Comparison of ENCODE assay signal across 8 cellular contexts in genomic region chr16:88260146-88260545, GRCh38.
DNase-seq lines count a peak whose midpoint lies in the region; ATAC-seq and TF ChIP-seq lines count a peak whose summit lies in the region.
"Not testable (repeated sequence)": the region's sequence is repeated elsewhere in the genome, so short reads cannot be mapped to it uniquely, and the experiment has no call there.

No MANE protein-coding gene starts in this region.

- H2AK5ac ChIP-seq in IMR-90 (ENCODE audit: low read depth, low read length) (peak overlapping the region; percentile 43; the same call in 1 of the 2 replicates), trophoblast cell (ENCODE audit: low read length) (peak overlapping the region; percentile 6)

- H3K27ac Mint-ChIP-seq in chondrocyte (ENCODE audit: unreplicated experiment) = not testable (repeated sequence)
- H3K27ac Mint-ChIP-seq in mesothelial cell of epicardium (peak overlapping the region; percentile 72), neural progenitor cell (peak overlapping the region; percentile 26)

- not testable (repeated sequence) for H3K9ac ChIP-seq in IMR-90 (ENCODE audit: low read depth, low read length); SK-N-SH; neural progenitor cell; trophoblast cell (ENCODE audit: low read length)

- POLR2A ChIA-PET in IMR-90 (lab: Charles Lee; ENCODE audit: unreplicated experiment); SK-N-SH (lab: Yijun Ruan, JAX): not testable (repeated sequence)

- not testable (repeated sequence) for H3K27ac ChIP-seq in IMR-90 (ENCODE audit: insufficient read depth, low read length); SK-N-SH (ENCODE audit: low read depth in 2 of 2, low read length in 1 of 2); neural progenitor cell; trophoblast cell (ENCODE audit: low read depth, low read length); suprapubic skin; upper lobe of right lung

- H3K27me3 ChIP-seq in IMR-90 (ENCODE audit: control insufficient read depth, insufficient read depth, low read length); SK-N-SH (ENCODE audit: insufficient read depth); neural progenitor cell; trophoblast cell (ENCODE audit: insufficient read depth, low read length); suprapubic skin; upper lobe of right lung: not testable (repeated sequence)

- in situ Hi-C loops in IMR-90 (cut with MboI; ENCODE audit: low sequenced_read_pairs) = not testable (repeated sequence)

- BruUV-seq in IMR-90 (replicated peaks; lab: Mats Ljungman, UMichigan) = not testable (repeated sequence)

- H2BK120ac ChIP-seq in IMR-90 (ENCODE audit: low read depth, low read length) = peak overlapping the region; percentile 46; the same call in 1 of the 2 replicates
- H2BK120ac ChIP-seq in trophoblast cell (ENCODE audit: insufficient read depth, low read length, poor library complexity) = not testable (repeated sequence)

- H2BK20ac ChIP-seq in IMR-90 (ENCODE audit: low read depth, low read length) = not testable (repeated sequence)

- not testable (repeated sequence) for H4K12ac ChIP-seq in trophoblast cell (ENCODE audit: low read depth, low read length)

- not testable (repeated sequence) for H3K27me3 Mint-ChIP-seq in chondrocyte (ENCODE audit: low read depth); mesothelial cell of epicardium (ENCODE audit: low read depth); neural progenitor cell (ENCODE audit: insufficient read depth, low read depth)

- H4K8ac ChIP-seq in IMR-90 (ENCODE audit: low read depth in 2 of 2, low read length in 2 of 2) = peak overlapping the region in 1 of 2 experiments; percentile 16; a peak in 1 of 4 replicates
- H4K8ac ChIP-seq in trophoblast cell (ENCODE audit: low read depth, low read length) = not testable (repeated sequence)

- not testable (repeated sequence) for H2AK9ac ChIP-seq in IMR-90 (replicated peaks; ENCODE audit: low read depth, low read length, poor library complexity)

- peak overlapping the region; percentile 4 for H2BK12ac ChIP-seq in trophoblast cell (ENCODE audit: low read length)

- H3K9me3 Mint-ChIP-seq in chondrocyte (ENCODE audit: low read depth) (peaks cover 14% of the 10 kb centered on the region), mesothelial cell of epicardium (peaks cover 20% of the 10 kb centered on the region), neural progenitor cell (peaks cover 21% of the 10 kb centered on the region)

- WGBS in IMR-90 (ENCODE audit: extremely low coverage in 2 of 2, insufficient read length in 1 of 2), 2 experiments = 95% methylated on average over 10 of the region's 17 CpGs; no CpG with 5 or more reads in 1 of the 2 experiments
- 95% methylated on average over 17 of the region's 17 CpGs for WGBS in SK-N-SH (ENCODE audit: low lambda C conversion rate)
- WGBS in trophoblast cell (ENCODE audit: extremely low coverage, insufficient coverage, insufficient read length) = no CpG with 5 or more reads among the region's 17 CpGs
- WGBS in suprapubic skin = 94% methylated on average over 13 of the region's 17 CpGs

- not testable (repeated sequence) for TF ChIP-seq EP300 in SK-N-SH (IDR thresholded peaks at IDR 0.05; ENCODE audit: borderline replicate concordance in 1 of 2, low read depth in 1 of 2, low read length in 1 of 2); suprapubic skin (IDR thresholded peaks at IDR 0.05)

- H3K9me1 ChIP-seq in IMR-90 (ENCODE audit: insufficient read depth, low read length) = not testable (repeated sequence)

- H4K91ac ChIP-seq in IMR-90 (ENCODE audit: insufficient read depth, low read depth, low read length) (peak overlapping the region; percentile 12; the same call in 1 of the 2 replicates), trophoblast cell (ENCODE audit: low read depth, low read length) (peak overlapping the region; percentile 4)

- not testable (repeated sequence) for H3K36me3 Mint-ChIP-seq in chondrocyte (ENCODE audit: low read depth); neural progenitor cell
- peaks cover 14% of the 10 kb centered on the region for H3K36me3 Mint-ChIP-seq in mesothelial cell of epicardium

- not testable (repeated sequence) for H3K18ac ChIP-seq in IMR-90 (ENCODE audit: low read depth, low read length); trophoblast cell (ENCODE audit: low read length)

- H3K14ac ChIP-seq in IMR-90 (replicated peaks; ENCODE audit: low read depth, low read length) = not testable (repeated sequence)
- peak overlapping the region; percentile 0 for H3K14ac ChIP-seq in trophoblast cell (ENCODE audit: low read length)

- not testable (repeated sequence) for H3K4me3 Mint-ChIP-seq in chondrocyte (ENCODE audit: unreplicated experiment); mesothelial cell of epicardium; neural progenitor cell

- H3K4ac ChIP-seq in IMR-90 (ENCODE audit: low read depth, low read length) = 0 out of 2 replicates have a peak overlapping the region, but pooled peaks have one; percentile 56
- not testable (repeated sequence) for H3K4ac ChIP-seq in trophoblast cell (ENCODE audit: low read depth, low read length)

- not testable (repeated sequence) for DNase-seq in IMR-90; mesothelial cell of epicardium (ENCODE audit: low spot score in 2 of 2, unreplicated experiment in 2 of 2); neural progenitor cell (ENCODE audit: low spot score); trophoblast cell
- DNase-seq in SK-N-SH (peak; percentile 3), chondrocyte (ENCODE audit: low spot score) (peak; percentile 52), suprapubic skin (ENCODE audit: low spot score in 2 of 2) (peak; percentile 35 to 65), upper lobe of right lung (peak; percentile 31)

- H3K4me2 ChIP-seq in IMR-90 (ENCODE audit: low read depth, low read length); SK-N-SH; neural progenitor cell; trophoblast cell (ENCODE audit: low read length): not testable (repeated sequence)

- H2BK15ac ChIP-seq in IMR-90 (ENCODE audit: low read depth, low read length) = not testable (repeated sequence)

- not testable (repeated sequence) for TF ChIP-seq CTCF in IMR-90 (conservative IDR thresholded peaks at IDR 0.05; ENCODE audit: low read depth, low read length); SK-N-SH (IDR thresholded peaks at IDR 0.05); chondrocyte (IDR thresholded peaks at IDR 0.05); mesothelial cell of epicardium (IDR thresholded peaks at IDR 0.05; ENCODE audit: unreplicated experiment); neural progenitor cell (IDR thresholded peaks at IDR 0.05); suprapubic skin (IDR thresholded peaks at IDR 0.05); upper lobe of right lung (IDR thresholded peaks at IDR 0.05)

- not testable (repeated sequence) for H4K20me1 ChIP-seq in IMR-90 (ENCODE audit: insufficient read depth, low read length); SK-N-SH (ENCODE audit: insufficient read depth); neural progenitor cell (ENCODE audit: low read depth)

- intact Hi-C loops in IMR-90 (cut with micrococcal nuclease); upper lobe of right lung (cut with DNase I): not testable (repeated sequence)

- not testable (repeated sequence) for H3K79me2 ChIP-seq in SK-N-SH (ENCODE audit: insufficient read depth); neural progenitor cell (ENCODE audit: low read depth); trophoblast cell (ENCODE audit: control insufficient read depth, insufficient read depth, low read length, poor library complexity)

- not testable (repeated sequence) for TF ChIP-seq RAD21 in IMR-90 (IDR thresholded peaks at IDR 0.05; ENCODE audit: low read length); SK-N-SH (IDR thresholded peaks at IDR 0.05; ENCODE audit: low read length)

- H4K5ac ChIP-seq in IMR-90 (ENCODE audit: low read depth, low read length) = not testable (repeated sequence)

- dilution Hi-C loops in IMR-90 (cut with HindIII; ENCODE audit: low sequenced_read_pairs, unreplicated experiment) = not testable (repeated sequence)

- H3K23ac ChIP-seq in IMR-90 (ENCODE audit: low read depth, low read length); trophoblast cell (ENCODE audit: low read length): not testable (repeated sequence)

- not testable (repeated sequence) for ATAC-seq in IMR-90 (ENCODE audit: low read depth); upper lobe of right lung

- H2BK5ac ChIP-seq in IMR-90 (ENCODE audit: low read depth, low read length, poor library complexity, severe bottlenecking); trophoblast cell (ENCODE audit: low read depth, low read length, poor library complexity): not testable (repeated sequence)

- CTCF ChIA-PET in IMR-90 (lab: Yijun Ruan, JAX); SK-N-SH (lab: Yijun Ruan, JAX): not testable (repeated sequence)

- H3K4me1 ChIP-seq in IMR-90 (ENCODE audit: control insufficient read depth, insufficient read depth, low read length) = peaks cover 23% of the 10 kb centered on the region
- H3K4me1 ChIP-seq in SK-N-SH (ENCODE audit: control insufficient read depth in 1 of 2, insufficient read depth in 2 of 2, low read depth in 1 of 2, low read length in 1 of 2) = peaks cover 0 to 30% of the 10 kb centered on the region in 2 experiments; a peak in 1 of 4 replicates
- H3K4me1 ChIP-seq in neural progenitor cell = peaks cover 11% of the 10 kb centered on the region
- peaks cover 20 to 29% of the 10 kb centered on the region in 2 experiments for H3K4me1 ChIP-seq in trophoblast cell (ENCODE audit: control insufficient read depth in 1 of 2, insufficient read depth in 2 of 2, low read length in 2 of 2)
- peaks cover 28% of the 10 kb centered on the region for H3K4me1 ChIP-seq in suprapubic skin
- not testable (repeated sequence) for H3K4me1 ChIP-seq in upper lobe of right lung

- peaks cover 41% of the 10 kb centered on the region for H3K4me1 Mint-ChIP-seq in chondrocyte (ENCODE audit: low read depth)
- H3K4me1 Mint-ChIP-seq in mesothelial cell of epicardium = peaks cover 44% of the 10 kb centered on the region
- H3K4me1 Mint-ChIP-seq in neural progenitor cell = peaks cover 29% of the 10 kb centered on the region

- H3K36me3 ChIP-seq in IMR-90 (ENCODE audit: control insufficient read depth, insufficient read depth, low read length); SK-N-SH (replicated peaks in 1 of 2; ENCODE audit: control insufficient read depth in 1 of 2, insufficient read depth in 2 of 2, low read length in 1 of 2); neural progenitor cell; trophoblast cell (ENCODE audit: control insufficient read depth in 1 of 2, insufficient read depth in 2 of 2, low read length in 2 of 2); suprapubic skin; upper lobe of right lung: not testable (repeated sequence)

- not testable (repeated sequence) for H3F3A ChIP-seq in SK-N-SH (replicated peaks; ENCODE audit: insufficient read depth); neural progenitor cell (ENCODE audit: low read depth)

- H3K9me2 ChIP-seq in SK-N-SH = not testable (repeated sequence)

- H3K4me3 ChIP-seq in IMR-90 (ENCODE audit: insufficient read depth, low read depth, low read length); SK-N-SH (ENCODE audit: low read depth in 2 of 2, low read length in 1 of 2); neural progenitor cell; trophoblast cell (ENCODE audit: low read depth, low read length); suprapubic skin; upper lobe of right lung: not testable (repeated sequence)

- H2AFZ ChIP-seq in IMR-90 (replicated peaks; ENCODE audit: low read length, poor library complexity); SK-N-SH (ENCODE audit: low read depth); neural progenitor cell (replicated peaks); trophoblast cell (ENCODE audit: insufficient read depth, low read length, poor library complexity): not testable (repeated sequence)

- not testable (repeated sequence) for H3K79me1 ChIP-seq in IMR-90 (ENCODE audit: low read depth in 1 of 2, low read length in 2 of 2)
- H3K79me1 ChIP-seq in trophoblast cell (ENCODE audit: low read length) = peaks cover 25% of the 10 kb centered on the region

- H3K56ac ChIP-seq in IMR-90 (ENCODE audit: extremely low read depth, insufficient read depth, low read length) = not testable (repeated sequence)

- H3K9me3 ChIP-seq in IMR-90 (ENCODE audit: control insufficient read depth, insufficient read depth, low read length); SK-N-SH; neural progenitor cell (ENCODE audit: low read depth); trophoblast cell (ENCODE audit: insufficient read depth, low read depth, low read length); suprapubic skin; upper lobe of right lung: not testable (repeated sequence)

- not testable (repeated sequence) for TF ChIP-seq POLR2A in IMR-90 (IDR thresholded peaks at IDR 0.05; ENCODE audit: low read depth, low read length); suprapubic skin (IDR thresholded peaks at IDR 0.05)
